In the genomic region with DNA sequence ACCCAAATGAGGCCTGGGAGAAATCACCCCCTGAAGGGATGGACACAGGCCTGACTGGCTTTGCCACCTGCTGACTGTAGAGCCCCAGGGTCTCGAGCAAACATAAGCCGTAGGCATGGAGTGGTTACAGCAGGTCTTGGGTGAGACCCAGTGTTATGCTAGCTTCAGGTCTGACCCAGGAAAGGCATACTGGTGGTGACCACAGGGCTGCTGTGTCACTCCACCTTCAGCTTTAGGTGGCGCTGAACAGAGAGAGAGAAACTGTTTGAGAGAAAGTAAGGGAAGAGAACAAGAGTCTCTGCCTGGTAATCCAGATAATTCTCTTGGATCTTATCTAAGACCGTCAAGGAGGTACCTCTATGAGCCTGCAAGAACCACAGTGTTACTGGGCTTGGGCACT, we compare ENCODE assay signal across 1 cellular context.
TF ChIP-seq lines count a peak whose summit lies in the region.

No MANE protein-coding gene starts in this region.

TF ChIP-seq in WTC11, 78 proteins besides CTCF, POLR2A, EP300 and RAD21 (continued from another document):
- TF ChIP-seq, protein P1, sequence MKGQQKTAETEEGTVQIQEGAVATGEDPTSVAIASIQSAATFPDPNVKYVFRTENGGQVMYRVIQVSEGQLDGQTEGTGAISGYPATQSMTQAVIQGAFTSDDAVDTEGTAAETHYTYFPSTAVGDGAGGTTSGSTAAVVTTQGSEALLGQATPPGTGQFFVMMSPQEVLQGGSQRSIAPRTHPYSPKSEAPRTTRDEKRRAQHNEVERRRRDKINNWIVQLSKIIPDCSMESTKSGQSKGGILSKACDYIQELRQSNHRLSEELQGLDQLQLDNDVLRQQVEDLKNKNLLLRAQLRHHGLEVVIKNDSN (CRISPR knock-in tag; IDR thresholded peaks at IDR 0.05): no peak
- no peak for TF ChIP-seq ELF4 (CRISPR knock-in tag; IDR thresholded peaks at IDR 0.05; ENCODE audit: low read depth)
- TF ChIP-seq, protein P2, sequence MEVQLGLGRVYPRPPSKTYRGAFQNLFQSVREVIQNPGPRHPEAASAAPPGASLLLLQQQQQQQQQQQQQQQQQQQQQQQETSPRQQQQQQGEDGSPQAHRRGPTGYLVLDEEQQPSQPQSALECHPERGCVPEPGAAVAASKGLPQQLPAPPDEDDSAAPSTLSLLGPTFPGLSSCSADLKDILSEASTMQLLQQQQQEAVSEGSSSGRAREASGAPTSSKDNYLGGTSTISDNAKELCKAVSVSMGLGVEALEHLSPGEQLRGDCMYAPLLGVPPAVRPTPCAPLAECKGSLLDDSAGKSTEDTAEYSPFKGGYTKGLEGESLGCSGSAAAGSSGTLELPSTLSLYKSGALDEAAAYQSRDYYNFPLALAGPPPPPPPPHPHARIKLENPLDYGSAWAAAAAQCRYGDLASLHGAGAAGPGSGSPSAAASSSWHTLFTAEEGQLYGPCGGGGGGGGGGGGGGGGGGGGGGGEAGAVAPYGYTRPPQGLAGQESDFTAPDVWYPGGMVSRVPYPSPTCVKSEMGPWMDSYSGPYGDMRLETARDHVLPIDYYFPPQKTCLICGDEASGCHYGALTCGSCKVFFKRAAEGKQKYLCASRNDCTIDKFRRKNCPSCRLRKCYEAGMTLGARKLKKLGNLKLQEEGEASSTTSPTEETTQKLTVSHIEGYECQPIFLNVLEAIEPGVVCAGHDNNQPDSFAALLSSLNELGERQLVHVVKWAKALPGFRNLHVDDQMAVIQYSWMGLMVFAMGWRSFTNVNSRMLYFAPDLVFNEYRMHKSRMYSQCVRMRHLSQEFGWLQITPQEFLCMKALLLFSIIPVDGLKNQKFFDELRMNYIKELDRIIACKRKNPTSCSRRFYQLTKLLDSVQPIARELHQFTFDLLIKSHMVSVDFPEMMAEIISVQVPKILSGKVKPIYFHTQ (CRISPR knock-in tag; IDR thresholded peaks at IDR 0.05): no peak
- TF ChIP-seq, protein P3, sequence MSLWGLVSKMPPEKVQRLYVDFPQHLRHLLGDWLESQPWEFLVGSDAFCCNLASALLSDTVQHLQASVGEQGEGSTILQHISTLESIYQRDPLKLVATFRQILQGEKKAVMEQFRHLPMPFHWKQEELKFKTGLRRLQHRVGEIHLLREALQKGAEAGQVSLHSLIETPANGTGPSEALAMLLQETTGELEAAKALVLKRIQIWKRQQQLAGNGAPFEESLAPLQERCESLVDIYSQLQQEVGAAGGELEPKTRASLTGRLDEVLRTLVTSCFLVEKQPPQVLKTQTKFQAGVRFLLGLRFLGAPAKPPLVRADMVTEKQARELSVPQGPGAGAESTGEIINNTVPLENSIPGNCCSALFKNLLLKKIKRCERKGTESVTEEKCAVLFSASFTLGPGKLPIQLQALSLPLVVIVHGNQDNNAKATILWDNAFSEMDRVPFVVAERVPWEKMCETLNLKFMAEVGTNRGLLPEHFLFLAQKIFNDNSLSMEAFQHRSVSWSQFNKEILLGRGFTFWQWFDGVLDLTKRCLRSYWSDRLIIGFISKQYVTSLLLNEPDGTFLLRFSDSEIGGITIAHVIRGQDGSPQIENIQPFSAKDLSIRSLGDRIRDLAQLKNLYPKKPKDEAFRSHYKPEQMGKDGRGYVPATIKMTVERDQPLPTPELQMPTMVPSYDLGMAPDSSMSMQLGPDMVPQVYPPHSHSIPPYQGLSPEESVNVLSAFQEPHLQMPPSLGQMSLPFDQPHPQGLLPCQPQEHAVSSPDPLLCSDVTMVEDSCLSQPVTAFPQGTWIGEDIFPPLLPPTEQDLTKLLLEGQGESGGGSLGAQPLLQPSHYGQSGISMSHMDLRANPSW (CRISPR knock-in tag; conservative IDR thresholded peaks at IDR 0.05; ENCODE audit: low read depth): no peak
